8 cellular contexts compared by ENCODE assay signal in genomic region chr20:19784511-19785172, GRCh38. TPM values are rescaled to one million over a fixed set of nuclear protein-coding genes. Genes with fewer than 3 reads are reported as not detected.
DNase-seq lines count a peak whose midpoint lies in the region; ATAC-seq, FAIRE-seq and TF ChIP-seq lines count a peak whose summit lies in the region.

No MANE protein-coding gene starts in this region.

- no peak overlapping the region for H4K5ac ChIP-seq in mesendoderm (ENCODE audit: low read length)

- no CpG with 5 or more reads among the region's 11 CpGs for WGBS in mesendoderm (ENCODE audit: extremely low coverage, insufficient coverage, low lambda C conversion rate)

- H3K36me3 ChIP-seq in mesendoderm (ENCODE audit: control insufficient read depth, insufficient read depth, low read length) (no peaks in the 10 kb centered on the region), thoracic aorta (no peaks in the 10 kb centered on the region)

- no peaks in the 10 kb centered on the region for H3K79me2 ChIP-seq in mesendoderm (ENCODE audit: control insufficient read depth, insufficient read depth, low read length)

- H3K23ac ChIP-seq in mesendoderm (ENCODE audit: low read length) = no peak overlapping the region

- H3K4me1 ChIP-seq in mesendoderm (ENCODE audit: control insufficient read depth, low read depth, low read length) (no peaks in the 10 kb centered on the region), thoracic aorta (ENCODE audit: control insufficient read depth in 1 of 2, low read depth in 2 of 2) (peaks cover 23 to 29% of the 10 kb centered on the region in 2 donors)

- H2AK5ac ChIP-seq in mesendoderm (ENCODE audit: low read length) = no peak overlapping the region

- TF ChIP-seq CTCF in GM12872 (IDR thresholded peaks at IDR 0.05; ENCODE audit: insufficient read depth, low read depth, low read length) = peak; percentile 74
- peak; percentile 76 for TF ChIP-seq CTCF in thoracic aorta (IDR thresholded peaks at IDR 0.05)

- H3K9me3 ChIP-seq in thoracic aorta = peaks cover 3% of the 10 kb centered on the region

- no peak overlapping the region for H3K4ac ChIP-seq in mesendoderm (ENCODE audit: low read depth, low read length)

- ATAC-seq in SK-N-SH treated with all-trans-retinoic acid at 6 μM for 48 hours (peak; percentile 92), thoracic aorta (ENCODE audit: insufficient number of reproducible peaks, low FRiP score, low read depth) (peak; percentile 87), HG03460 (IDR thresholded peaks at IDR 0.05; ENCODE audit: unreplicated experiment) (no peak)

- H3K27me3 ChIP-seq in mesendoderm (ENCODE audit: insufficient read depth, low read length, poor library complexity) = no peaks in the 10 kb centered on the region
- H3K27me3 ChIP-seq in thoracic aorta (replicated peaks; ENCODE audit: insufficient read depth) = no peaks in the 10 kb centered on the region

- no peak overlapping the region for H2BK120ac ChIP-seq in mesendoderm (ENCODE audit: low read depth, low read length)

- H3K4me2 ChIP-seq in mesendoderm (ENCODE audit: low read length) = no peak overlapping the region

- no peak overlapping the region for H4K8ac ChIP-seq in mesendoderm (ENCODE audit: low read depth, low read length)

- H3K4me3 ChIP-seq in mesendoderm (ENCODE audit: low read length) (no peak overlapping the region), thoracic aorta (peak overlapping the region; percentile 42)

- peak overlapping the region; percentile 71 for H3K18ac ChIP-seq in mesendoderm (ENCODE audit: low read length)

- no peaks in the 10 kb centered on the region for H3K79me1 ChIP-seq in mesendoderm (ENCODE audit: low read length)

- FAIRE-seq in endometrium (lab: Jason Lieb, UNC) = peak; percentile 8

- no peak overlapping the region for H3K9ac ChIP-seq in mesendoderm (ENCODE audit: low read length)

- H3K27ac ChIP-seq in mesendoderm (ENCODE audit: low read depth, low read length) (no peak overlapping the region), thoracic aorta (peak overlapping the region in 1 of 2 donors; percentile 64)

- H2BK5ac ChIP-seq in mesendoderm (ENCODE audit: low read length) = no peak overlapping the region

- H2BK15ac ChIP-seq in mesendoderm (replicated peaks; ENCODE audit: low read depth) = no peak overlapping the region

- H3K56ac ChIP-seq in mesendoderm (ENCODE audit: low read length) = peak overlapping the region; percentile 29

- DNase-seq in AG08395 (ENCODE audit: low spot score) (peak; percentile 73), NCI-H1105 treated with DMSO at 0.1 percent for 48 hours (lab: John Stamatoyannopoulos, UW) (peak; percentile 85), mesendoderm (peak; percentile 76), thoracic aorta (ENCODE audit: low spot score) (no peak)

TF ChIP-seq in SK-N-SH treated with all-trans-retinoic acid at 6 μM for 48 hours, 23 proteins besides CTCF, POLR2A, EP300 and RAD21:
- TF ChIP-seq ZFP30 (CRISPR knock-in tag; IDR thresholded peaks at IDR 0.05) = no peak
- no peak for TF ChIP-seq CSDC2 (CRISPR knock-in tag; IDR thresholded peaks at IDR 0.05)
- no peak for TF ChIP-seq ZNF8 (CRISPR knock-in tag; IDR thresholded peaks at IDR 0.05)
- no peak for TF ChIP-seq TOX (CRISPR knock-in tag; IDR thresholded peaks at IDR 0.05; ENCODE audit: borderline replicate concordance)
- no peak for TF ChIP-seq PPARA (CRISPR knock-in tag; IDR thresholded peaks at IDR 0.05; ENCODE audit: borderline replicate concordance)
- no peak for TF ChIP-seq TCF4 (CRISPR knock-in tag; IDR thresholded peaks at IDR 0.05; ENCODE audit: borderline replicate concordance)

RNA-seq across cellular contexts. Expression of gene RIN2, which starts 26.6 kb away (rescaled TPM):
- 0.65 TPM for polyA plus RNA-seq in mesendoderm (2013, experiment 1 of 2)
- 0.53 TPM for polyA plus RNA-seq in mesendoderm (2013, experiment 2 of 2)
- total RNA-seq in thoracic aorta = 100 to 1,000 TPM in 1 of 2 donors, 10 to 100 TPM in 1; 60.9 to 121 TPM
